36 cellular contexts compared by ENCODE assay signal in genomic region chr4:144402999-144403398, GRCh38.
"Had no signal": no experiment of that assay in that cellular context is flagged by ENCODE, and none has a peak within 500 bp of the region (broad histone marks: within the 10 kb centered on the region; RNA-seq: fewer than 3 reads in every experiment).

No MANE protein-coding gene starts in this region.

- ATAC-seq: activated CD4-positive, alpha-beta T cell treated with anti-CD3 and anti-CD28 coated beads for 36 hours; activated CD8-positive, alpha-beta memory T cell treated with anti-CD3 and anti-CD28 coated beads, Interleukin-2, amount 10 ng/mL, durations not matched to agents 7 days and 5 days; activated CD8-positive, alpha-beta T cell treated with anti-CD3 and anti-CD28 coated beads, Interleukin-2, amount 10 ng/mL, durations not matched to agents 7 days and 5 days; activated naive CD8-positive, alpha-beta T cell treated with anti-CD3 and anti-CD28 coated beads, Interleukin-2, amount 50 U/mL, for 24 hours; body of pancreas; esophagus mucosa; T-helper 17 cell had no signal

- H3K4me1 ChIP-seq: adrenal gland, body of pancreas had no signal

- H3K9me3 Mint-ChIP-seq: activated CD4-positive, alpha-beta memory T cell treated with anti-CD3 and anti-CD28 coated beads for 36 hours; activated CD4-positive, alpha-beta T cell treated with anti-CD3 and anti-CD28 coated beads, Interleukin-2, amount 10 ng/mL, durations not matched to agents 24 days and 14 days; activated naive CD4-positive, alpha-beta T cell treated with anti-CD3 and anti-CD28 coated beads for 36 hours; activated T-helper 1 cell treated with anti-CD3 and anti-CD28 coated beads, Interleukin-12 subunit alpha, Interleukin-12 subunit beta, Interleukin-2, Interleukin-4 antibody, amounts not matched to agents 30 ng/mL and 10 ng/mL and 1 ng/mL, durations not matched to agents 14 hours and 24 hours and 36 hours; activated T-helper 2 cell treated with anti-CD3 and anti-CD28 coated beads, Interferon-gamma antibody, Interleukin-2, Interleukin-4, amounts not matched to agents 10 μg/mL and 5 μg/mL and 100 μg/mL, durations not matched to agents 14 hours and 24 hours and 36 hours; dendritic cell treated with granulocyte-macrophage colony-stimulating factor and Interleukin-4, amounts not matched to agents 40 ng/mL and 50 ng/mL, for 4 days; endodermal cell; T-helper 2 cell treated with Interferon-gamma antibody and Interleukin-4, amounts not matched to agents 5 μg/mL and 100 μg/mL, for 36 hours had no signal

- H3K27ac ChIP-seq: adrenal gland, body of pancreas, coronary artery, dorsolateral prefrontal cortex, WERI-Rb-1 had no signal

- H3K4me3 Mint-ChIP-seq: activated CD4-positive, alpha-beta memory T cell treated with anti-CD3 and anti-CD28 coated beads for 36 hours; activated CD4-positive, alpha-beta T cell treated with anti-CD3 and anti-CD28 coated beads for 36 hours; activated CD4-positive, alpha-beta T cell treated with anti-CD3 and anti-CD28 coated beads, Interleukin-2, amount 10 ng/mL, durations not matched to agents 24 days and 14 days; activated CD8-positive, alpha-beta memory T cell treated with anti-CD3 and anti-CD28 coated beads, Interleukin-2, amount 10 ng/mL, durations not matched to agents 7 days and 5 days; activated CD8-positive, alpha-beta T cell treated with anti-CD3 and anti-CD28 coated beads, Interleukin-2, amount 10 ng/mL, durations not matched to agents 7 days and 5 days; activated naive CD4-positive, alpha-beta T cell treated with anti-CD3 and anti-CD28 coated beads for 36 hours; activated naive CD4-positive, alpha-beta T cell treated with anti-CD3 and anti-CD28 coated beads, Interleukin-2, amount 50 U/mL, for 24 hours; activated naive CD8-positive, alpha-beta T cell treated with anti-CD3 and anti-CD28 coated beads for 36 hours; activated naive CD8-positive, alpha-beta T cell treated with anti-CD3 and anti-CD28 coated beads, Interleukin-2, amount 50 U/mL, for 24 hours; activated T-helper 1 cell treated with anti-CD3 and anti-CD28 coated beads, Interleukin-12 subunit alpha, Interleukin-12 subunit beta, Interleukin-2, Interleukin-4 antibody, amounts not matched to agents 30 ng/mL and 10 ng/mL and 1 ng/mL, durations not matched to agents 14 hours and 24 hours and 36 hours; central memory CD8-positive, alpha-beta T cell; dendritic cell treated with granulocyte-macrophage colony-stimulating factor and Interleukin-4, amounts not matched to agents 40 ng/mL and 50 ng/mL, for 4 days; endodermal cell; T-helper 17 cell; T-helper 2 cell treated with Interferon-gamma antibody and Interleukin-4, amounts not matched to agents 5 μg/mL and 100 μg/mL, for 36 hours had no signal

- H3K36me3 Mint-ChIP-seq: activated CD4-positive, alpha-beta memory T cell treated with anti-CD3 and anti-CD28 coated beads for 36 hours; activated CD8-positive, alpha-beta memory T cell treated with anti-CD3 and anti-CD28 coated beads, Interleukin-2, amount 10 ng/mL, durations not matched to agents 7 days and 5 days; activated naive CD4-positive, alpha-beta T cell treated with anti-CD3 and anti-CD28 coated beads, Interleukin-2, amount 50 U/mL, for 24 hours; activated naive CD8-positive, alpha-beta T cell treated with anti-CD3 and anti-CD28 coated beads for 36 hours had no signal

- H3K27me3 ChIP-seq: adrenal gland, body of pancreas, dorsolateral prefrontal cortex had no signal

- FAIRE-seq: frontal cortex had no signal

- H3K4me1 Mint-ChIP-seq: activated CD4-positive, alpha-beta T cell treated with anti-CD3 and anti-CD28 coated beads for 36 hours; activated CD4-positive, alpha-beta T cell treated with anti-CD3 and anti-CD28 coated beads, Interleukin-2, amount 10 ng/mL, durations not matched to agents 24 days and 14 days; activated CD8-positive, alpha-beta memory T cell treated with anti-CD3 and anti-CD28 coated beads, Interleukin-2, amount 10 ng/mL, durations not matched to agents 7 days and 5 days; activated naive CD4-positive, alpha-beta T cell treated with anti-CD3 and anti-CD28 coated beads, Interleukin-2, amount 50 U/mL, for 24 hours; activated naive CD8-positive, alpha-beta T cell treated with anti-CD3 and anti-CD28 coated beads for 36 hours; activated naive CD8-positive, alpha-beta T cell treated with anti-CD3 and anti-CD28 coated beads, Interleukin-2, amount 50 U/mL, for 24 hours; central memory CD8-positive, alpha-beta T cell; T-helper 17 cell had no signal

- H3K9me3 ChIP-seq: adrenal gland, body of pancreas had no signal

- H3K36me3 ChIP-seq: adrenal gland, WERI-Rb-1 had no signal

- H3K4me3 ChIP-seq: adrenal gland, body of pancreas, coronary artery, dorsolateral prefrontal cortex had no signal

- H3K27ac Mint-ChIP-seq: activated CD4-positive, alpha-beta memory T cell treated with anti-CD3 and anti-CD28 coated beads for 36 hours; activated CD4-positive, alpha-beta T cell treated with anti-CD3 and anti-CD28 coated beads for 36 hours; activated CD4-positive, alpha-beta T cell treated with anti-CD3 and anti-CD28 coated beads, Interleukin-2, amount 10 ng/mL, durations not matched to agents 24 days and 14 days; activated CD8-positive, alpha-beta memory T cell treated with anti-CD3 and anti-CD28 coated beads, Interleukin-2, amount 10 ng/mL, durations not matched to agents 7 days and 5 days; activated CD8-positive, alpha-beta T cell treated with anti-CD3 and anti-CD28 coated beads, Interleukin-2, amount 10 ng/mL, durations not matched to agents 7 days and 5 days; activated naive CD4-positive, alpha-beta T cell treated with anti-CD3 and anti-CD28 coated beads for 36 hours; activated naive CD4-positive, alpha-beta T cell treated with anti-CD3 and anti-CD28 coated beads, Interleukin-2, amount 50 U/mL, for 24 hours; activated naive CD8-positive, alpha-beta T cell treated with anti-CD3 and anti-CD28 coated beads for 36 hours; activated naive CD8-positive, alpha-beta T cell treated with anti-CD3 and anti-CD28 coated beads, Interleukin-2, amount 50 U/mL, for 24 hours; activated T-helper 1 cell treated with anti-CD3 and anti-CD28 coated beads, Interleukin-12 subunit alpha, Interleukin-12 subunit beta, Interleukin-2, Interleukin-4 antibody, amounts not matched to agents 30 ng/mL and 10 ng/mL and 1 ng/mL, durations not matched to agents 14 hours and 24 hours and 36 hours; activated T-helper 2 cell treated with anti-CD3 and anti-CD28 coated beads, Interferon-gamma antibody, Interleukin-2, Interleukin-4, amounts not matched to agents 10 μg/mL and 5 μg/mL and 100 μg/mL, durations not matched to agents 14 hours and 24 hours and 36 hours; dendritic cell treated with granulocyte-macrophage colony-stimulating factor and Interleukin-4, amounts not matched to agents 40 ng/mL and 50 ng/mL, for 4 days; endodermal cell; T-helper 17 cell; T-helper 2 cell treated with Interferon-gamma antibody and Interleukin-4, amounts not matched to agents 5 μg/mL and 100 μg/mL, for 36 hours had no signal

- DNase-seq: activated CD4-positive, alpha-beta memory T cell treated with anti-CD3 and anti-CD28 coated beads for 36 hours; activated CD4-positive, alpha-beta T cell treated with anti-CD3 and anti-CD28 coated beads for 36 hours; activated CD4-positive, alpha-beta T cell treated with anti-CD3 and anti-CD28 coated beads, Interleukin-2, amount 10 ng/mL, durations not matched to agents 24 days and 14 days; activated CD4-positive, CD25-positive, alpha-beta regulatory T cell; activated CD4-positive, CD25-positive, alpha-beta regulatory T cell treated with anti-CD3 and anti-CD28 coated beads, Interleukin-2, amount 50 U/mL, for 72 hours; activated CD8-positive, alpha-beta memory T cell treated with anti-CD3 and anti-CD28 coated beads, Interleukin-2, amount 10 ng/mL, durations not matched to agents 7 days and 5 days; activated CD8-positive, alpha-beta memory T cell treated with anti-CD3 and anti-CD28 coated beads, Interleukin-2, amount 50 U/mL, for 4 hours; activated CD8-positive, alpha-beta T cell treated with anti-CD3 and anti-CD28 coated beads, Interleukin-2, amount 10 ng/mL, durations not matched to agents 7 days and 5 days; activated effector memory CD4-positive, alpha-beta T cell treated with anti-CD3 and anti-CD28 coated beads, Interleukin-2, amount 50 U/mL, for 16 hours; activated naive CD4-positive, alpha-beta T cell treated with anti-CD3 and anti-CD28 coated beads for 36 hours; activated naive CD8-positive, alpha-beta T cell treated with anti-CD3 and anti-CD28 coated beads for 36 hours; activated naive CD8-positive, alpha-beta T cell treated with anti-CD3 and anti-CD28 coated beads, Interleukin-2, amount 50 U/mL, for 24 hours; activated T-cell treated with anti-CD3 and anti-CD28 coated beads, Interleukin-2, amount 50 U/mL, for 1 hour; activated T-cell treated with anti-CD3 and anti-CD28 coated beads, Interleukin-2, amount 50 U/mL, for 48 hours; adrenal gland; amygdala; aorta; body of pancreas; dorsolateral prefrontal cortex; effector memory CD4-positive, alpha-beta T cell; endodermal cell; foreskin fibroblast; head of caudate nucleus; T-helper 1 cell; T-helper 17 cell; T1000; WERI-Rb-1 had no signal

- H3K27me3 Mint-ChIP-seq: activated CD4-positive, alpha-beta memory T cell treated with anti-CD3 and anti-CD28 coated beads for 36 hours; activated CD4-positive, alpha-beta T cell treated with anti-CD3 and anti-CD28 coated beads for 36 hours; activated CD4-positive, alpha-beta T cell treated with anti-CD3 and anti-CD28 coated beads, Interleukin-2, amount 10 ng/mL, durations not matched to agents 24 days and 14 days; activated CD8-positive, alpha-beta memory T cell treated with anti-CD3 and anti-CD28 coated beads, Interleukin-2, amount 10 ng/mL, durations not matched to agents 7 days and 5 days; activated naive CD4-positive, alpha-beta T cell treated with anti-CD3 and anti-CD28 coated beads, Interleukin-2, amount 50 U/mL, for 24 hours; activated naive CD8-positive, alpha-beta T cell treated with anti-CD3 and anti-CD28 coated beads for 36 hours; activated naive CD8-positive, alpha-beta T cell treated with anti-CD3 and anti-CD28 coated beads, Interleukin-2, amount 50 U/mL, for 24 hours; central memory CD8-positive, alpha-beta T cell; dendritic cell treated with granulocyte-macrophage colony-stimulating factor and Interleukin-4, amounts not matched to agents 40 ng/mL and 50 ng/mL, for 4 days; T-helper 17 cell had no signal
